10 cellular contexts compared by ENCODE assay signal in the genomic region with DNA sequence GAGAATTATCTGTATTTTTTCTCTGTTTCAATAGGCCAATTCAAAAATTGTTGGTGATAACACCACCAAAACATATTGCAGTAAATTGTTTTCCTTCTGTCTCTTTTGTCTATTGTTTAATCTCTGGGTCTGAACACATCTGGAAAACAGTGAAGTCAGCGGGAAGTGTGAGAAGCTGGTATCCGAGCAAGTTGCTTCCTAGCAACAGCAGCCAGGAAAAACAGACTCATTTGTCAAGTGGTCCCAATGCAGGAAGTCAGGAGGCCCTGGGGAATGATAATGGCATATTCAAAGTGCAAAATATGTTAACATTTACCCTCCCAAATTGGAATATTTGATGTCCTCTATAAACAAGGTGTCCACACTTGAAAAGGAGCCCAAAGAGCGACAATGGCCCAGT.
DNase-seq lines count a peak whose midpoint lies in the region; ATAC-seq and TF ChIP-seq lines count a peak whose summit lies in the region.
"Had no signal": no experiment of that assay in that cellular context is flagged by ENCODE, and none has a peak within 500 bp of the region (broad histone marks: within the 10 kb centered on the region; RNA-seq: fewer than 3 reads in every experiment).

No MANE protein-coding gene starts in this region.

- POLR2A ChIA-PET in SK-N-SH (lab: Yijun Ruan, JAX): no interaction called here

- H3K4me1 ChIP-seq in SK-N-SH (ENCODE audit: control insufficient read depth in 1 of 2, insufficient read depth in 2 of 2, low read depth in 1 of 2, low read length in 1 of 2): peaks cover 0 to 12% of the 10 kb centered on the region in 2 experiments; a peak in 2 of 4 replicates

- no peaks in the 10 kb centered on the region for H3K36me3 ChIP-seq in SK-N-SH (replicated peaks in 1 of 2; ENCODE audit: control insufficient read depth in 1 of 2, insufficient read depth in 2 of 2, low read length in 1 of 2)

- peak overlapping the region in 1 of 2 experiments; percentile 78; a peak in 2 of 4 replicates for H3K27ac ChIP-seq in SK-N-SH (ENCODE audit: low read depth in 2 of 2, low read length in 1 of 2)

- no peaks in the 10 kb centered on the region for H3K27me3 ChIP-seq in SK-N-SH (ENCODE audit: insufficient read depth)

- no peak overlapping the region for H3K9ac ChIP-seq in SK-N-SH

- H2AFZ ChIP-seq in SK-N-SH (ENCODE audit: low read depth): no peak overlapping the region

- no peaks in the 10 kb centered on the region for H3F3A ChIP-seq in SK-N-SH (replicated peaks; ENCODE audit: insufficient read depth)

- DNase-seq in HFF-Myc (ENCODE audit: extremely low read depth, low read depth) (peak; percentile 31), SK-N-SH (peak; percentile 55), foreskin fibroblast (peak; percentile 15 to 61), pulmonary artery endothelial cell (ENCODE audit: low read depth, low spot score) (peak; percentile 67)
- DNase-seq in activated CD8-positive, alpha-beta memory T cell treated with anti-CD3 and anti-CD28 coated beads for 24 hours: no peak
- DNase-seq: activated CD4-positive, alpha-beta T cell treated with anti-CD3 and anti-CD28 coated beads, Interleukin-2, amount 50 U/mL, for 1 hour; H7; NCI-H146 had no signal

- no peak overlapping the region for H3K4me3 ChIP-seq in HFF-Myc (replicated peaks; ENCODE audit: low read depth, low read length)
- H3K4me3 ChIP-seq in SK-N-SH (ENCODE audit: low read depth in 2 of 2, low read length in 1 of 2): no peak overlapping the region
- no peak overlapping the region for H3K4me3 ChIP-seq in foreskin fibroblast (ENCODE audit: low read depth in 1 of 2, low read length in 2 of 2)

- no peaks in the 10 kb centered on the region for H3K9me3 ChIP-seq in SK-N-SH

- no peak for TF ChIP-seq RAD21 in SK-N-SH (IDR thresholded peaks at IDR 0.05; ENCODE audit: low read length)

- H3K79me2 ChIP-seq in SK-N-SH (ENCODE audit: insufficient read depth): no peaks in the 10 kb centered on the region

- TF ChIP-seq EP300 in SK-N-SH (IDR thresholded peaks at IDR 0.05; ENCODE audit: borderline replicate concordance in 1 of 2, low read depth in 1 of 2, low read length in 1 of 2): peak in 1 of 2 experiments; percentile 25; a peak in 1 of 4 replicates

- ATAC-seq in HG02623 (IDR thresholded peaks at IDR 0.05; ENCODE audit: unreplicated experiment): no peak
- no peak for ATAC-seq in GM19035 (IDR thresholded peaks at IDR 0.05; ENCODE audit: unreplicated experiment)

- 26% methylated on average over 3 of the region's 3 CpGs for WGBS in SK-N-SH (ENCODE audit: low lambda C conversion rate)

- H3K9me2 ChIP-seq in SK-N-SH: no peaks in the 10 kb centered on the region

- TF ChIP-seq CTCF in HFF-Myc (IDR thresholded peaks at IDR 0.05; ENCODE audit: low read depth, low read length, missing control alignments) (no peak), SK-N-SH (IDR thresholded peaks at IDR 0.05) (no peak), foreskin fibroblast (IDR thresholded peaks at IDR 0.05; ENCODE audit: low read depth, low read length) (no peak)

- no peak overlapping the region for H3K4me2 ChIP-seq in SK-N-SH

- CTCF ChIA-PET in SK-N-SH (lab: Yijun Ruan, JAX): interaction anchor here (1.0 to 1.1 kb wide), 2 partner anchors 207 to 249 kb away, joined by 3 read pairs; no protein-coding TSS in a partner anchor

- no peaks in the 10 kb centered on the region for H4K20me1 ChIP-seq in SK-N-SH (ENCODE audit: insufficient read depth)

TF ChIP-seq in SK-N-SH, 30 proteins besides CTCF, POLR2A, EP300 and RAD21:
- TF ChIP-seq NFIC (IDR thresholded peaks at IDR 0.05; ENCODE audit: borderline replicate concordance) (no peak), GATA2 (CRISPR knock-in tag; IDR thresholded peaks at IDR 0.05) (peak; percentile 55; the same call in 1 of the 2 replicates), RCOR1 (IDR thresholded peaks at IDR 0.05; ENCODE audit: low read length) (0 out of 2 replicates have a peak, but pooled peaks have one; percentile 7)
